34 cellular contexts compared by ENCODE assay signal in genomic region chr9:126974604-126975003, GRCh38.
"Had no signal": no experiment of that assay in that cellular context is flagged by ENCODE, and none has a peak within 500 bp of the region (broad histone marks: within the 10 kb centered on the region; RNA-seq: fewer than 3 reads in every experiment).

No MANE protein-coding gene starts in this region.

- FAIRE-seq: astrocyte, bronchial epithelial cell, colon, frontal cortex had no signal

- H3K4me3 Mint-ChIP-seq: activated B cell treated with CpG ODN at 0.5 μM for 24 hours; activated CD4-positive, alpha-beta memory T cell treated with anti-CD3 and anti-CD28 coated beads, Interleukin-2, amount 10 ng/mL, durations not matched to agents 7 days and 5 days; activated naive CD8-positive, alpha-beta T cell; activated T-cell treated with anti-CD3 and anti-CD28 coated beads, Interleukin-2, amount 50 U/mL, for 24 hours; activated T-helper 17 cell treated with anti-CD3 and anti-CD28 coated beads, Interleukin-2, amount 50 U/mL, for 72 hours; T-helper 17 cell; T-helper 2 cell treated with Interferon-gamma antibody and Interleukin-4, amounts not matched to agents 5 μg/mL and 100 μg/mL, for 36 hours had no signal

- H3K27ac Mint-ChIP-seq: activated B cell treated with CpG ODN at 0.5 μM for 24 hours; activated CD4-positive, alpha-beta memory T cell treated with anti-CD3 and anti-CD28 coated beads, Interleukin-2, amount 10 ng/mL, durations not matched to agents 7 days and 5 days; activated naive CD8-positive, alpha-beta T cell; activated T-cell treated with anti-CD3 and anti-CD28 coated beads, Interleukin-2, amount 50 U/mL, for 24 hours; activated T-helper 17 cell treated with anti-CD3 and anti-CD28 coated beads, Interleukin-2, amount 50 U/mL, for 72 hours; T-helper 2 cell treated with Interferon-gamma antibody and Interleukin-4, amounts not matched to agents 5 μg/mL and 100 μg/mL, for 36 hours had no signal

- ATAC-seq: activated CD4-positive, CD25-positive, alpha-beta regulatory T cell treated with anti-CD3 and anti-CD28 coated beads, Interleukin-2, amount 50 U/mL, for 24 hours; esophagus mucosa; T-helper 17 cell had no signal

- DNase-seq: activated B cell treated with CpG ODN at 0.5 μM for 24 hours; activated CD4-positive, alpha-beta memory T cell treated with anti-CD3 and anti-CD28 coated beads, Interleukin-2, amount 10 ng/mL, durations not matched to agents 7 days and 5 days; activated CD4-positive, alpha-beta T cell treated with anti-CD3 and anti-CD28 coated beads for 48 hours; activated CD4-positive, alpha-beta T cell treated with anti-CD3 and anti-CD28 coated beads, Interleukin-2, amount 50 U/mL, for 4 hours; activated CD8-positive, alpha-beta memory T cell treated with anti-CD3 and anti-CD28 coated beads, Interleukin-2, amount 50 U/mL, for 48 hours; activated effector memory CD4-positive, alpha-beta T cell treated with Interleukin-2 at 50 U/mL for 16 hours; activated gamma-delta T cell treated with Interleukin-2 at 50 U/mL for 16 hours; activated naive CD4-positive, alpha-beta T cell treated with anti-CD3 and anti-CD28 coated beads, Interleukin-2, amount 50 U/mL, for 16 hours; activated naive CD4-positive, alpha-beta T cell treated with Interleukin-2 at 50 U/mL for 16 hours; activated T-cell treated with anti-CD3 and anti-CD28 coated beads for 4 hours; activated T-cell treated with anti-CD3 and anti-CD28 coated beads, Interleukin-2, amount 50 U/mL, for 24 hours; amniotic stem cell; anterior cingulate cortex; brain microvascular endothelial cell; caudate nucleus; cortex of kidney; dermis blood vessel endothelial cell; effector CD8-positive, alpha-beta T cell; foreskin fibroblast; glutamatergic neuron; heart left ventricle; SW 1271; T-helper 17 cell; T1000; WERI-Rb-1 had no signal

- H3K9me3 ChIP-seq: heart left ventricle had no signal

- H3K9me3 Mint-ChIP-seq: activated B cell treated with CpG ODN at 0.5 μM for 24 hours; activated CD4-positive, alpha-beta memory T cell treated with anti-CD3 and anti-CD28 coated beads, Interleukin-2, amount 10 ng/mL, durations not matched to agents 7 days and 5 days; activated T-cell treated with anti-CD3 and anti-CD28 coated beads, Interleukin-2, amount 50 U/mL, for 24 hours; activated T-helper 17 cell treated with anti-CD3 and anti-CD28 coated beads, Interleukin-2, amount 50 U/mL, for 72 hours; T-helper 2 cell treated with Interferon-gamma antibody and Interleukin-4, amounts not matched to agents 5 μg/mL and 100 μg/mL, for 36 hours had no signal

- H3K27me3 Mint-ChIP-seq: activated B cell treated with CpG ODN at 0.5 μM for 24 hours; activated T-helper 17 cell treated with anti-CD3 and anti-CD28 coated beads, Interleukin-2, amount 50 U/mL, for 72 hours; T-helper 17 cell had no signal

- H3K27ac ChIP-seq: brain microvascular endothelial cell, WERI-Rb-1 had no signal

- H3K4me1 Mint-ChIP-seq: activated B cell treated with CpG ODN at 0.5 μM for 24 hours; activated T-helper 17 cell treated with anti-CD3 and anti-CD28 coated beads, Interleukin-2, amount 50 U/mL, for 72 hours had no signal

- H3K4me3 ChIP-seq: heart left ventricle had no signal

- H3K36me3 ChIP-seq: brain microvascular endothelial cell, WERI-Rb-1 had no signal

- H3K27me3 ChIP-seq: brain microvascular endothelial cell, heart left ventricle had no signal
